17 cellular contexts compared by ENCODE assay signal in the genomic region with DNA sequence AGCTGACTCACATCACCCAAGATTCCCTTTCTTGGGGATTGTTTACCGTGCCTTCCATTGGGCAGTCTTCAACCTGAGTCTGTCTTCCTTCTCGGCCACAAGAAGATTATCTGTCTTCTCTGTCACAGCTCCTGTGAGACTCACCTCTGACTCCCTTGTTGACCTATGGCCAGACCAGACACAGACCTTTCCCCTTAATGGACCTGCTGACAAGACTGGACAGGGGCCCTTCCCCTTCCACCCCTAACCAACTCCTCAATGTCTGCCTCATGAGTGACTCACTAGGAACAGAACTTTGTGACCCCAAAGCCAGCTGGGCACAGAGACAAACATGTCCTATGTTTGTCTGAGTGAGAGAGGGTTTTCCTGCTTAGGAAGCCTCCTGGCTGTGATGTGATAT.
A peak's percentile ranks its signal among the peaks of the same experiment; 100 is the strongest.
DNase-seq lines count a peak whose midpoint lies in the region; ATAC-seq, FAIRE-seq and TF ChIP-seq lines count a peak whose summit lies in the region.
"Had no signal": no experiment of that assay in that cellular context is flagged by ENCODE, and none has a peak within 500 bp of the region (broad histone marks: within the 10 kb centered on the region; RNA-seq: fewer than 3 reads in every experiment).

No MANE protein-coding gene starts in this region.

- DNase-seq in D341Med (ENCODE audit: low spot score): peak; percentile 4
- no peak for DNase-seq in Karpas-422
- DNase-seq in K562 (ENCODE audit: extremely low read depth in 1 of 4, low spot score in 3 of 4): no peak
- DNase-seq in osteocyte (ENCODE audit: extremely low spot score, unreplicated experiment): peak; percentile 38
- DNase-seq in DMS53 (lab: John Stamatoyannopoulos, UW): no peak
- no peak for DNase-seq in NCI-H1436 treated with DMSO at 0.1 percent for 48 hours (lab: John Stamatoyannopoulos, UW)
- no peak for DNase-seq in NCI-H2081 treated with DMSO at 0.1 percent for 48 hours (lab: John Stamatoyannopoulos, UW)
- no peak for DNase-seq in NCI-H2196 treated with DMSO at 0.1 percent for 48 hours (lab: John Stamatoyannopoulos, UW; ENCODE audit: unreplicated experiment)
- DNase-seq: COR-L47, GM23248 had no signal

- H3K36me3 ChIP-seq in Karpas-422 (ENCODE audit: insufficient read depth, low read length): no peaks in the 10 kb centered on the region
- no peaks in the 10 kb centered on the region for H3K36me3 ChIP-seq in K562 (ENCODE audit: control insufficient read depth, insufficient read depth, low read length)

- TF ChIP-seq RAD21 in K562 (CRISPR knock-in tag; conservative IDR thresholded peaks at IDR 0.05 in 1 of 2, IDR thresholded peaks at IDR 0.05 in 1 of 2): no peak

- H3K4me1 ChIP-seq in Karpas-422 (ENCODE audit: low read length) (peaks cover 65% of the 10 kb centered on the region), K562 (replicated peaks in 1 of 2; ENCODE audit: control insufficient read depth in 2 of 2, insufficient read depth in 2 of 2, low read length in 2 of 2) (peaks cover 0 to 3% of the 10 kb centered on the region in 2 experiments; a peak in 1 of 5 replicates)
- H3K4me1 ChIP-seq: A549 had no signal

- no peak for ATAC-seq in K562
- ATAC-seq: A549; CD8-positive, alpha-beta T cell; GM12878; HCT116 had no signal

- H3K4me3 Mint-ChIP-seq in osteocyte (ENCODE audit: unreplicated experiment): no peak overlapping the region
- H3K4me3 Mint-ChIP-seq: CD14-positive monocyte; CD8-positive, alpha-beta T cell had no signal

- in situ Hi-C loops in K562 (cut with MboI): no loop called here

- no peak for TF ChIP-seq POLR2A in K562 (conservative IDR thresholded peaks at IDR 0.05)

- H3K36me3 Mint-ChIP-seq in osteocyte (ENCODE audit: unreplicated experiment): no peaks in the 10 kb centered on the region
- H3K36me3 Mint-ChIP-seq: CD14-positive monocyte; CD8-positive, alpha-beta T cell had no signal

- H3K27ac Mint-ChIP-seq in osteocyte (ENCODE audit: unreplicated experiment): no peak overlapping the region
- H3K27ac Mint-ChIP-seq: CD14-positive monocyte; CD8-positive, alpha-beta T cell had no signal

- H3K9me3 Mint-ChIP-seq in osteocyte (ENCODE audit: unreplicated experiment): peaks cover 11% of the 10 kb centered on the region

- H3K27ac ChIP-seq in Karpas-422 (ENCODE audit: low read length): peak overlapping the region; percentile 87
- no peak overlapping the region for H3K27ac ChIP-seq in K562 (ENCODE audit: extremely low read depth, low read depth, low read length)
- H3K27ac ChIP-seq: A549, GM23248 had no signal

- H3K9me2 ChIP-seq in Karpas-422 (replicated peaks; ENCODE audit: insufficient read depth, low read length): no peaks in the 10 kb centered on the region

- H4K20me1 ChIP-seq in Karpas-422 (ENCODE audit: insufficient read depth, low read depth, low read length) (no peaks in the 10 kb centered on the region), K562 (replicated peaks; ENCODE audit: control insufficient read depth, insufficient read depth, low read length) (0 out of 2 replicates have a peak, but pooled peaks cover 10% of the 10 kb centered on the region)

- peak overlapping the region; percentile 37 for H3K9ac ChIP-seq in Karpas-422 (ENCODE audit: low read length)
- no peak overlapping the region for H3K9ac ChIP-seq in K562 (ENCODE audit: insufficient read depth in 1 of 2, low read depth in 2 of 2, low read length in 2 of 2)
- H3K9ac ChIP-seq: GM23248 had no signal

- H3K27me3 ChIP-seq in Karpas-422 (ENCODE audit: low read length): no peaks in the 10 kb centered on the region
- no peaks in the 10 kb centered on the region for H3K27me3 ChIP-seq in K562 (ENCODE audit: control insufficient read depth in 2 of 2, insufficient read depth in 2 of 2, low read length in 2 of 2)

- intact Hi-C loops in K562 (cut with micrococcal nuclease): no loop called here

- H3K79me2 ChIP-seq in Karpas-422 (ENCODE audit: low read length) (no peaks in the 10 kb centered on the region), K562 (ENCODE audit: control insufficient read depth, insufficient read depth, low read length) (no peaks in the 10 kb centered on the region)

- TF ChIP-seq CTCF in K562 (IDR thresholded peaks at IDR 0.05 in 2 of 3, conservative IDR thresholded peaks at IDR 0.05 in 1 of 3; ENCODE audit: insufficient read depth in 2 of 3, low read depth in 1 of 3, low read length in 3 of 3) (no peak), osteocyte (IDR thresholded peaks at IDR 0.05) (no peak)

- BruUV-seq in K562 (replicated peaks; lab: Mats Ljungman, UMichigan): no TSS peak

- POLR2A ChIA-PET in K562 (lab: Yijun Ruan, JAX): interaction anchor here (1.7 kb wide), 1 partner anchor 10 kb away, joined by 3 read pairs; no protein-coding TSS in a partner anchor

- H2AFZ ChIP-seq in Karpas-422 (ENCODE audit: low read length) (no peak overlapping the region), K562 (ENCODE audit: low read depth, low read length) (no peak overlapping the region)
- H2AFZ ChIP-seq: GM23248 had no signal

- FAIRE-seq in K562 (lab: Jason Lieb, UNC): no peak
- FAIRE-seq: A549, GM12878, GM18507, H54 had no signal

- no peaks in the 10 kb centered on the region for H3K9me1 ChIP-seq in K562 (ENCODE audit: control insufficient read depth, insufficient read depth, low read length)

- CTCF ChIA-PET in K562 (lab: Yijun Ruan, JAX; ENCODE audit: low intra/inter-chr PET ratio): no interaction called here

- TF ChIP-seq EP300 in K562 (IDR thresholded peaks at IDR 0.05; ENCODE audit: low read length): no peak

- H3K27me3 Mint-ChIP-seq in osteocyte (ENCODE audit: unreplicated experiment): no peaks in the 10 kb centered on the region

- peak overlapping the region; percentile 64 for H3K4me2 ChIP-seq in Karpas-422 (ENCODE audit: low read depth, low read length, poor library complexity, severe bottlenecking)
- H3K4me2 ChIP-seq in K562 (ENCODE audit: insufficient read depth, low read length): no peak overlapping the region
- H3K4me2 ChIP-seq: A549 had no signal

- H3K4me1 Mint-ChIP-seq in osteocyte (ENCODE audit: unreplicated experiment): peaks cover 24% of the 10 kb centered on the region

- H3K9me3 ChIP-seq in Karpas-422 (ENCODE audit: low read length) (no peaks in the 10 kb centered on the region), K562 (replicated peaks; ENCODE audit: control insufficient read depth, insufficient read depth, low read depth, low read length) (no peaks in the 10 kb centered on the region)
- H3K9me3 ChIP-seq: A549 had no signal

- H3K4me3 ChIP-seq in Karpas-422 (ENCODE audit: low read length): no peak overlapping the region
- H3K4me3 ChIP-seq in K562: no peak overlapping the region
- H3K4me3 ChIP-seq: A549, GM12878, GM23248 had no signal

- WGBS in K562 (ENCODE audit: insufficient coverage, low coverage, missing lambda C conversion rate): 19% methylated on average over 2 of the region's 2 CpGs

TF ChIP-seq in K562, 482 proteins besides CTCF, POLR2A, EP300 and RAD21:
- TF ChIP-seq NCOR1 (IDR thresholded peaks at IDR 0.05) (no peak), FOSL1 (tag; conservative IDR thresholded peaks at IDR 0.05) (0 out of 2 replicates have a peak, but pooled peaks have one; percentile 23), ZNF696 (CRISPR knock-in tag; conservative IDR thresholded peaks at IDR 0.05) (no peak), CBFA2T3 (IDR thresholded peaks at IDR 0.05) (0 out of 2 replicates have a peak, but pooled peaks have one; percentile 13)

Comparison
In these comparisons a context has a peak if more than half of its experiments do, and no peak if none do; other contexts are left out.
1. DNase-seq: peak in D341Med (single experiment) and osteocyte (single experiment); none in Karpas-422 (single experiment), K562 (0 of 4), DMS53 (single experiment), NCI-H1436 treated with DMSO at 0.1 percent for 48 hours (single experiment), NCI-H2081 treated with DMSO at 0.1 percent for 48 hours (single experiment) and NCI-H2196 treated with DMSO at 0.1 percent for 48 hours (single experiment).